23 cellular contexts compared by ENCODE assay signal in the genomic region with DNA sequence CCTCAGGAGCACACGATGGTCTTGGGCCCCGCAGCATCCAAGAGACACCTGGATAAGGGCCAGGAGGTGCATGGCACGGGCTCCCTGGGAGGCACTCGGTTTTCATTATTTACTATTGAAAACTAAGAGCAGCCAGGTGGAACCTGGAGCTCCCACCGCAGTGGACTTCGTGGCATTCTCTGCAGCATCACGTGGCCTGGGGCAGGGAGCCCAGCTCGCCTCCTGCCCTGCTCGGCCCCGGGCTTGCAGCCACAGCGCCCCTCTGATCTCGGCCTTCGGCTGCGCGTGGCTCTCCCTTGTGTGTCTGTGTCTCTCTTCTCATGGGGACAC.
DNase-seq lines count a peak whose midpoint lies in the region; ATAC-seq and TF ChIP-seq lines count a peak whose summit lies in the region.
"Had no signal": no experiment of that assay in that cellular context is flagged by ENCODE, and none has a peak within 500 bp of the region (broad histone marks: within the 10 kb centered on the region; RNA-seq: fewer than 3 reads in every experiment).

No MANE protein-coding gene starts in this region.

- peaks cover 7% of the 10 kb centered on the region for H3K4me1 Mint-ChIP-seq in activated T-helper 2 cell treated with anti-CD3 and anti-CD28 coated beads, Interferon-gamma antibody, Interleukin-2, Interleukin-4, amounts not matched to agents 10 μg/mL and 5 μg/mL and 100 μg/mL, durations not matched to agents 14 hours and 24 hours and 36 hours (ENCODE audit: low read depth)
- H3K4me1 Mint-ChIP-seq in mesothelial cell of epicardium: peaks cover 15% of the 10 kb centered on the region
- H3K4me1 Mint-ChIP-seq: CD8-positive, alpha-beta memory T cell had no signal

- no peak overlapping the region for H3K4me3 ChIP-seq in BLaER1 treated with 17β-estradiol and CSF1 and Interleukin-3, amounts not matched to agents 10 nM and 100 nM

- H3K27me3 Mint-ChIP-seq in activated T-helper 2 cell treated with anti-CD3 and anti-CD28 coated beads, Interferon-gamma antibody, Interleukin-2, Interleukin-4, amounts not matched to agents 10 μg/mL and 5 μg/mL and 100 μg/mL, durations not matched to agents 14 hours and 24 hours and 36 hours (ENCODE audit: low read depth): no peaks in the 10 kb centered on the region
- no peaks in the 10 kb centered on the region for H3K27me3 Mint-ChIP-seq in mesothelial cell of epicardium (ENCODE audit: low read depth)

- no peaks in the 10 kb centered on the region for H3K27me3 ChIP-seq in BLaER1 treated with 17β-estradiol and CSF1 and Interleukin-3, amounts not matched to agents 10 nM and 100 nM

- H3K9me3 ChIP-seq in BLaER1 treated with 17β-estradiol and CSF1 and Interleukin-3, amounts not matched to agents 10 nM and 100 nM (replicated peaks in 1 of 11): no peaks in the 10 kb centered on the region

- no peaks in the 10 kb centered on the region for H3K9me3 Mint-ChIP-seq in activated T-helper 2 cell treated with anti-CD3 and anti-CD28 coated beads, Interferon-gamma antibody, Interleukin-2, Interleukin-4, amounts not matched to agents 10 μg/mL and 5 μg/mL and 100 μg/mL, durations not matched to agents 14 hours and 24 hours and 36 hours
- no peaks in the 10 kb centered on the region for H3K9me3 Mint-ChIP-seq in mesothelial cell of epicardium
- H3K9me3 Mint-ChIP-seq: CD8-positive, alpha-beta memory T cell; IgD-negative memory B cell had no signal

- H3K4me3 Mint-ChIP-seq in activated T-helper 2 cell treated with anti-CD3 and anti-CD28 coated beads, Interferon-gamma antibody, Interleukin-2, Interleukin-4, amounts not matched to agents 10 μg/mL and 5 μg/mL and 100 μg/mL, durations not matched to agents 14 hours and 24 hours and 36 hours (ENCODE audit: low read depth): no peak overlapping the region
- H3K4me3 Mint-ChIP-seq in mesothelial cell of epicardium: no peak overlapping the region
- H3K4me3 Mint-ChIP-seq: CD8-positive, alpha-beta memory T cell had no signal

- H3K9ac ChIP-seq in BLaER1 treated with 17β-estradiol and CSF1 and Interleukin-3, amounts not matched to agents 10 nM and 100 nM: no peak overlapping the region

- H3K4me1 ChIP-seq in BLaER1 treated with 17β-estradiol and CSF1 and Interleukin-3, amounts not matched to agents 10 nM and 100 nM: peaks cover 38 to 76% (median 54%) of the 10 kb centered on the region in 10 experiments

- no peak for TF ChIP-seq CTCF in mesothelial cell of epicardium (IDR thresholded peaks at IDR 0.05; ENCODE audit: unreplicated experiment)

- intact Hi-C loops in sciatic nerve (cut with DNase I): no loop called here
- intact Hi-C loops in activated T-helper 2 cell treated with anti-CD3 and anti-CD28 coated beads, Interferon-gamma antibody, Interleukin-2, Interleukin-4, amounts not matched to agents 10 μg/mL and 5 μg/mL and 100 μg/mL, durations not matched to agents 14 hours and 24 hours and 36 hours (cut with micrococcal nuclease): no loop called here

- ATAC-seq in sciatic nerve: no peak
- no peak for ATAC-seq in HG03095 (IDR thresholded peaks at IDR 0.05; ENCODE audit: unreplicated experiment)
- ATAC-seq: PC-3, SK-N-SH treated with all-trans-retinoic acid at 6 μM for 48 hours had no signal

- no peak overlapping the region for H3K27ac Mint-ChIP-seq in activated T-helper 2 cell treated with anti-CD3 and anti-CD28 coated beads, Interferon-gamma antibody, Interleukin-2, Interleukin-4, amounts not matched to agents 10 μg/mL and 5 μg/mL and 100 μg/mL, durations not matched to agents 14 hours and 24 hours and 36 hours
- no peak overlapping the region for H3K27ac Mint-ChIP-seq in mesothelial cell of epicardium
- H3K27ac Mint-ChIP-seq: IgD-negative memory B cell had no signal

- no peaks in the 10 kb centered on the region for H3K36me3 Mint-ChIP-seq in activated T-helper 2 cell treated with anti-CD3 and anti-CD28 coated beads, Interferon-gamma antibody, Interleukin-2, Interleukin-4, amounts not matched to agents 10 μg/mL and 5 μg/mL and 100 μg/mL, durations not matched to agents 14 hours and 24 hours and 36 hours (ENCODE audit: low read depth)
- H3K36me3 Mint-ChIP-seq in mesothelial cell of epicardium: no peaks in the 10 kb centered on the region
- H3K36me3 Mint-ChIP-seq: CD8-positive, alpha-beta memory T cell had no signal

- peaks cover 0 to 12% (median 0%) of the 10 kb centered on the region in 11 experiments; a peak in 1 of 22 replicates for H4K20me1 ChIP-seq in BLaER1 treated with 17β-estradiol and CSF1 and Interleukin-3, amounts not matched to agents 10 nM and 100 nM

- H3K4me2 ChIP-seq in BLaER1 treated with 17β-estradiol and CSF1 and Interleukin-3, amounts not matched to agents 10 nM and 100 nM: peak overlapping the region in 7 of 11 experiments; percentile 11 to 83 (median 63); a peak in 12 of 22 replicates

- H3K36me3 ChIP-seq in BLaER1 treated with 17β-estradiol and CSF1 and Interleukin-3, amounts not matched to agents 10 nM and 100 nM: no peaks in the 10 kb centered on the region

- H3K27ac ChIP-seq in BLaER1 treated with 17β-estradiol and CSF1 and Interleukin-3, amounts not matched to agents 10 nM and 100 nM: peak overlapping the region in 2 of 11 experiments; percentile 0 to 26; a peak in 4 of 22 replicates

- DNase-seq in COLO668 (lab: John Stamatoyannopoulos, UW; ENCODE audit: unreplicated experiment) (peak; percentile 64), kidney tubule cell (ENCODE audit: low spot score) (peak; percentile 54), sciatic nerve (ENCODE audit: low spot score) (peak; percentile 48), mesothelial cell of epicardium (ENCODE audit: low spot score in 2 of 2, unreplicated experiment in 2 of 2) (no peak), NCI-H2107 treated with DMSO at 0.1 percent for 48 hours (lab: John Stamatoyannopoulos, UW; ENCODE audit: unreplicated experiment) (no peak)
- no peak for DNase-seq in activated T-helper 2 cell treated with anti-CD3 and anti-CD28 coated beads, Interferon-gamma antibody, Interleukin-2, Interleukin-4, amounts not matched to agents 10 μg/mL and 5 μg/mL and 100 μg/mL, durations not matched to agents 14 hours and 24 hours and 36 hours (ENCODE audit: low spot score)
- DNase-seq: ACHN, C1 segment of cervical spinal cord, EL, GF-D8, Karpas-422, MV-4-11, NCI-H1105 treated with DMSO at 0.1 percent for 48 hours, NCI-H2081, NCI-H2171 treated with DMSO at 0.1 percent for 48 hours, NCI-H446, NCI-H526, PC-3 had no signal

Comparison
In these comparisons a context has a peak if more than half of its experiments do, and no peak if none do; other contexts are left out.
1. DNase-seq: peak in COLO668 (single experiment), kidney tubule cell (single experiment) and sciatic nerve (single experiment); none in activated T-helper 2 cell treated with anti-CD3 and anti-CD28 coated beads, Interferon-gamma antibody, Interleukin-2, Interleukin-4, amounts not matched to agents 10 μg/mL and 5 μg/mL and 100 μg/mL, durations not matched to agents 14 hours and 24 hours and 36 hours (single experiment), mesothelial cell of epicardium (0 of 2) and NCI-H2107 treated with DMSO at 0.1 percent for 48 hours (single experiment).